ENCODE assay signal across 21 cellular contexts in genomic region chr6:1865585-1865984, GRCh38.
DNase-seq lines count a peak whose midpoint lies in the region; TF ChIP-seq lines count a peak whose summit lies in the region.
"Had no signal": no experiment of that assay in that cellular context is flagged by ENCODE, and none has a peak within 500 bp of the region (broad histone marks: within the 10 kb centered on the region; RNA-seq: fewer than 3 reads in every experiment).

No MANE protein-coding gene starts in this region.

- H3F3A ChIP-seq in smooth muscle cell (ENCODE audit: low read depth): no peaks in the 10 kb centered on the region

- H3K4me2 ChIP-seq in smooth muscle cell: no peak overlapping the region

- H3K36me3 ChIP-seq in right atrium auricular region (no peaks in the 10 kb centered on the region), smooth muscle cell (ENCODE audit: low read depth) (no peaks in the 10 kb centered on the region)
- H3K36me3 ChIP-seq: breast epithelium, heart left ventricle, MG63, upper lobe of right lung had no signal

- H3K9me3 ChIP-seq in right atrium auricular region (no peaks in the 10 kb centered on the region), smooth muscle cell (replicated peaks; ENCODE audit: low read depth) (no peaks in the 10 kb centered on the region)
- H3K9me3 ChIP-seq: breast epithelium, heart left ventricle, MG63, upper lobe of right lung had no signal

- no peaks in the 10 kb centered on the region for H3K27me3 ChIP-seq in right atrium auricular region
- peaks cover 97% of the 10 kb centered on the region for H3K27me3 ChIP-seq in smooth muscle cell (ENCODE audit: low read depth)
- H3K27me3 ChIP-seq: breast epithelium, MG63, upper lobe of right lung had no signal

- H2AFZ ChIP-seq in smooth muscle cell (ENCODE audit: low read depth): no peak overlapping the region

- no peaks in the 10 kb centered on the region for H4K20me1 ChIP-seq in smooth muscle cell (ENCODE audit: low read depth)

- no peak overlapping the region for H3K4me3 ChIP-seq in right atrium auricular region
- H3K4me3 ChIP-seq in smooth muscle cell: no peak overlapping the region
- H3K4me3 ChIP-seq: breast epithelium, GM12878, heart left ventricle, MG63, upper lobe of right lung had no signal

- no peak overlapping the region for H3K27ac ChIP-seq in substantia nigra (ENCODE audit: low read depth, low read length, poor library complexity, severe bottlenecking)
- H3K27ac ChIP-seq in right atrium auricular region: no peak overlapping the region
- H3K27ac ChIP-seq in smooth muscle cell (ENCODE audit: low read depth): no peak overlapping the region
- H3K27ac ChIP-seq: breast epithelium, heart left ventricle, upper lobe of right lung had no signal

- H3K79me2 ChIP-seq in smooth muscle cell (ENCODE audit: low read depth): no peaks in the 10 kb centered on the region

- H3K4me1 ChIP-seq in right atrium auricular region: no peaks in the 10 kb centered on the region
- H3K4me1 ChIP-seq in smooth muscle cell (ENCODE audit: low read depth): no peaks in the 10 kb centered on the region
- H3K4me1 ChIP-seq: breast epithelium, heart left ventricle, upper lobe of right lung had no signal

- 52% methylated on average over 7 of the region's 7 CpGs for WGBS in smooth muscle cell (ENCODE audit: low lambda C conversion rate)

- peak; percentile 28 to 80 for DNase-seq in NCI-H526 (lab: John Stamatoyannopoulos, UW)
- DNase-seq in SW480 (ENCODE audit: low spot score): peak; percentile 33
- peak; percentile 81 for DNase-seq in medulla oblongata (ENCODE audit: extremely low spot score)
- peak in 30 of 49 donors; percentile 6 to 64 (median 20) for DNase-seq in substantia nigra (lab: John Stamatoyannopoulos, UW)
- DNase-seq in glomerular visceral epithelial cell (ENCODE audit: extremely low spot score): no peak
- DNase-seq in right atrium auricular region (ENCODE audit: low spot score): no peak
- DNase-seq in smooth muscle cell (lab: John Stamatoyannopoulos, UW; ENCODE audit: unreplicated experiment): no peak
- DNase-seq: activated CD8-positive, alpha-beta T cell treated with anti-CD3 and anti-CD28 coated beads for 36 hours; effector CD8-positive, alpha-beta T cell; heart left ventricle; KG1; mammary epithelial cell; MG63; NCI-H1105 treated with DMSO at 0.1 percent for 48 hours; NCI-H2029; NCI-H226; OCI-M1; stimulated activated CD4-positive, alpha-beta T cell treated with anti-CD3 and anti-CD28 coated beads, Interleukin-2, amount 100 ng/mL, for 48 hours; upper lobe of right lung had no signal

- H3K9ac ChIP-seq in smooth muscle cell (ENCODE audit: low read depth): no peak overlapping the region

- TF ChIP-seq CTCF in right atrium auricular region (IDR thresholded peaks at IDR 0.05): no peak
- no peak for TF ChIP-seq CTCF in smooth muscle cell (IDR thresholded peaks at IDR 0.05; ENCODE audit: borderline replicate concordance, insufficient read depth, poor library complexity, severe bottlenecking)

Comparison
In these comparisons a context has a peak if more than half of its experiments do, and no peak if none do; other contexts are left out.
1. DNase-seq: peak in NCI-H526 (2 of 2), SW480 (single experiment), medulla oblongata (single experiment) and substantia nigra (30 of 49); none in glomerular visceral epithelial cell (single experiment), right atrium auricular region (single experiment) and smooth muscle cell (single experiment).